ENCODE assay signal across 34 cellular contexts in the genomic region with DNA sequence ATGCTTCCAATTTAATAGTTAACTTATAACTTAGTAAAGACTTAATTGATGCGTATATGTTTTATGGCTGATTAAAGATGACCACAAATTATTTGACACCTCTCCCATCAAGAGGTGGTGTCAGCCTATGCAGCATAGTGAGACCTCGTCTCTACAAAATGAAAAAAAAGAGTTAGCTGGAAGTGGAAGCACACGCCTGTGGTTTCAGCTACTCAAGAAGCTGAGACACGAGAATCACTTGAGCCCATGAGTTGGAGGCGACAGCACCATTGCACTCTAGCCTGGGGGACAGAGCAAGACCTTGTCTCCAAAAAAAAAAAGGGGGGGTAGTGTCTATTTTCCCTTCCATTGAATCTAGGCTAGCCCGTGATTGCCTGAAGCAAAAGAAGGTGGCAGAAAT.
"Had no signal": no experiment of that assay in that cellular context is flagged by ENCODE, and none has a peak within 500 bp of the region (broad histone marks: within the 10 kb centered on the region; RNA-seq: fewer than 3 reads in every experiment).

No MANE protein-coding gene starts in this region.

- H3K4me3 ChIP-seq: MG63 had no signal

- H3K27me3 ChIP-seq: MG63 had no signal

- H3K36me3 ChIP-seq: MG63 had no signal

- H3K9me3 ChIP-seq: MG63 had no signal

- DNase-seq: Karpas-422, Kasumi-1, MM.1S, NCI-H1048, NCI-H1092, NCI-H1092 treated with DMSO at 0.1 percent for 48 hours, NCI-H1105, NCI-H1105 treated with DMSO at 0.1 percent for 48 hours, NCI-H1417, NCI-H1417 treated with DMSO at 0.1 percent for 48 hours, NCI-H1436, NCI-H1436 treated with DMSO at 0.1 percent for 48 hours, NCI-H146, NCI-H1694, NCI-H1694 treated with DMSO at 0.1 percent for 48 hours, NCI-H187, NCI-H187 treated with DMSO at 0.1 percent for 48 hours, NCI-H1930, NCI-H2029, NCI-H2029 treated with DMSO at 0.1 percent for 48 hours, NCI-H2081, NCI-H2081 treated with DMSO at 0.1 percent for 48 hours, NCI-H2107, NCI-H2171, NCI-H2171 treated with DMSO at 0.1 percent for 48 hours, NCI-H2227 treated with DMSO at 0.1 percent for 48 hours, NCI-H226, NCI-H345, NCI-H446 treated with DMSO at 0.1 percent for 48 hours, NCI-H510A, NCI-H510A treated with DMSO at 0.1 percent for 48 hours, NCI-H524, NCI-H524 treated with DMSO at 0.1 percent for 48 hours had no signal
